8 cellular contexts compared by ENCODE assay signal in genomic region chrX:103686199-103687072, GRCh38. TPM values are rescaled to one million over a fixed set of nuclear protein-coding genes. Genes with fewer than 3 reads are reported as not detected.
DNase-seq lines count a peak whose midpoint lies in the region; ATAC-seq and TF ChIP-seq lines count a peak whose summit lies in the region.

MORF4L2 (minus strand) TSS chrX:103686699; CDS start chrX:103677027, 9,672 bp downstream.

- peaks cover 0 to 2% (median 0%) of the 10 kb centered on the region in 3 donors for H3K27me3 Mint-ChIP-seq in CD14-positive monocyte (ENCODE audit: low read depth in 3 of 3)

- peak within 1 kb of the TSS; percentile 39 to 81 (median 67) for H3K4me3 ChIP-seq in dorsolateral prefrontal cortex
- peak within 1 kb of the TSS; percentile 69 to 79 (median 78) for H3K4me3 ChIP-seq in liver (ENCODE audit: low read depth in 1 of 3, low read length in 3 of 3)

- peaks cover 15 to 16% of the 10 kb centered on the region in 2 donors for H3K36me3 Mint-ChIP-seq in CD14-positive monocyte

- WGBS in liver, result under 1% methylated on average over 37 of the region's 37 CpGs

- H3K36me3 ChIP-seq in liver (ENCODE audit: control insufficient read depth in 4 of 4, insufficient read depth in 3 of 4, low read depth in 1 of 4, low read length in 3 of 4), result peaks cover 0 to 14% (median 11%) of the 10 kb centered on the region in 4 donors

- peak within 1 kb of the TSS in 1 of 2 donors; percentile 83 for H3K4me3 Mint-ChIP-seq in CD14-positive monocyte

- peak within 1 kb of the TSS; percentile 76 to 100 for H3K9ac ChIP-seq in liver (ENCODE audit: low read depth in 1 of 2, low read length in 2 of 2)

- ATAC-seq in GM19395 (IDR thresholded peaks at IDR 0.05; ENCODE audit: unreplicated experiment) (peak; percentile 94), HG03565 (IDR thresholded peaks at IDR 0.05; ENCODE audit: unreplicated experiment) (peak; percentile 92)

- H3K27ac ChIP-seq in dorsolateral prefrontal cortex (peak within 1 kb of the TSS; percentile 92 to 100 (median 99)), liver (ENCODE audit: low read depth in 1 of 2, low read length in 2 of 2) (peak within 1 kb of the TSS; percentile 96 to 100)

- H3K27me3 ChIP-seq in dorsolateral prefrontal cortex, result peaks cover 0 to 47% (median 6%) of the 10 kb centered on the region in 45 donors
- no peaks in the 10 kb centered on the region for H3K27me3 ChIP-seq in liver (ENCODE audit: control insufficient read depth in 4 of 4, insufficient read depth in 4 of 4, low read length in 3 of 4)

- no peaks in the 10 kb centered on the region for H3K9me3 ChIP-seq in liver (ENCODE audit: control insufficient read depth in 4 of 4, low read length in 3 of 4)

- DNase-seq in CD14-positive monocyte (ENCODE audit: low spot score) (peak; percentile 95), NCI-H774 (lab: John Stamatoyannopoulos, UW) (peak; percentile 89), dorsolateral prefrontal cortex (peak; percentile 45 to 93 (median 88))
- peak; percentile 79 to 84 for DNase-seq in activated CD4-positive, alpha-beta T cell treated with anti-CD3 and anti-CD28 coated beads, Interleukin-2, amount 50 U/mL, for 4 hours
- peak; percentile 57 to 77 for DNase-seq in stimulated activated CD4-positive, alpha-beta T cell treated with anti-CD3 and anti-CD28 coated beads, Interleukin-4, amount 100 ng/mL, for 48 hours (ENCODE audit: low read depth in 2 of 2)

- H3K4me1 Mint-ChIP-seq in CD14-positive monocyte, result peaks cover 3% of the 10 kb centered on the region

- intact Hi-C loops in CD14-positive monocyte (cut with micrococcal nuclease) (loop anchor here in 1 of 2 donors (5.0 kb wide), 1 partner anchor 471 kb away; the partner anchor contains the start of gene SLC25A53), dorsolateral prefrontal cortex (cut with DNase I) (loop anchor here (2.0 to 10.0 kb wide), 5 partner anchors 52 to 154 kb away; partner anchors contain the start of genes TCEAL1 (in 1 of the 2) and TCEAL4 (in 1 of the 2))

- TF ChIP-seq CTCF in CD14-positive monocyte (IDR thresholded peaks at IDR 0.05) (no peak), dorsolateral prefrontal cortex (IDR thresholded peaks at IDR 0.05 in 54 of 56, conservative IDR thresholded peaks at IDR 0.05 in 2 of 56; ENCODE audit: low read depth in 1 of 56, partially characterized antibody in 56 of 56) (no peak), liver (IDR thresholded peaks at IDR 0.05; ENCODE audit: low read depth, low read length, missing input control) (no peak)

- peak within 1 kb of the TSS in 2 of 7 donors; percentile 85 for H3K27ac Mint-ChIP-seq in CD14-positive monocyte

- no peak for TF ChIP-seq RAD21 in liver (IDR thresholded peaks at IDR 0.05)

- H3K4me1 ChIP-seq in liver (ENCODE audit: control insufficient read depth in 4 of 4, insufficient read depth in 4 of 4, low read length in 3 of 4), result peaks cover 0 to 10% (median 1%) of the 10 kb centered on the region in 4 donors

- H3K9me3 Mint-ChIP-seq in CD14-positive monocyte, result no peaks in the 10 kb centered on the region

TF ChIP-seq in liver, 16 proteins besides CTCF, POLR2A, EP300 and RAD21:
- TF ChIP-seq RXRA (IDR thresholded peaks at IDR 0.05), result peak; percentile 23 to 44
- TF ChIP-seq GABPA (IDR thresholded peaks at IDR 0.05 in 1 of 2, conservative IDR thresholded peaks at IDR 0.05 in 1 of 2), result no peak
- TF ChIP-seq, protein P1, sequence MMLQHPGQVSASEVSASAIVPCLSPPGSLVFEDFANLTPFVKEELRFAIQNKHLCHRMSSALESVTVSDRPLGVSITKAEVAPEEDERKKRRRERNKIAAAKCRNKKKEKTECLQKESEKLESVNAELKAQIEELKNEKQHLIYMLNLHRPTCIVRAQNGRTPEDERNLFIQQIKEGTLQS (IDR thresholded peaks at IDR 0.05), result peak; percentile 15
- peak; percentile 28 to 61 for TF ChIP-seq JUND (IDR thresholded peaks at IDR 0.05)
- TF ChIP-seq SP1 (IDR thresholded peaks at IDR 0.05), result peak; percentile 87
- no peak for TF ChIP-seq HNF4G (IDR thresholded peaks at IDR 0.05)
- no peak for TF ChIP-seq FOXA1 (IDR thresholded peaks at IDR 0.05)
- peak; percentile 94 for TF ChIP-seq TAF1 (conservative IDR thresholded peaks at IDR 0.05)
- peak; percentile 96 for TF ChIP-seq YY1 (IDR thresholded peaks at IDR 0.05)
- TF ChIP-seq HNF4A (conservative IDR thresholded peaks at IDR 0.05), result peak; percentile 51 to 58
- TF ChIP-seq NR2F2 (IDR thresholded peaks at IDR 0.05), result no peak
- TF ChIP-seq MAX (IDR thresholded peaks at IDR 0.05), result no peak
- TF ChIP-seq EGR1 (IDR thresholded peaks at IDR 0.05; ENCODE audit: low read depth in 2 of 2), result no peak
- TF ChIP-seq, protein P2, sequence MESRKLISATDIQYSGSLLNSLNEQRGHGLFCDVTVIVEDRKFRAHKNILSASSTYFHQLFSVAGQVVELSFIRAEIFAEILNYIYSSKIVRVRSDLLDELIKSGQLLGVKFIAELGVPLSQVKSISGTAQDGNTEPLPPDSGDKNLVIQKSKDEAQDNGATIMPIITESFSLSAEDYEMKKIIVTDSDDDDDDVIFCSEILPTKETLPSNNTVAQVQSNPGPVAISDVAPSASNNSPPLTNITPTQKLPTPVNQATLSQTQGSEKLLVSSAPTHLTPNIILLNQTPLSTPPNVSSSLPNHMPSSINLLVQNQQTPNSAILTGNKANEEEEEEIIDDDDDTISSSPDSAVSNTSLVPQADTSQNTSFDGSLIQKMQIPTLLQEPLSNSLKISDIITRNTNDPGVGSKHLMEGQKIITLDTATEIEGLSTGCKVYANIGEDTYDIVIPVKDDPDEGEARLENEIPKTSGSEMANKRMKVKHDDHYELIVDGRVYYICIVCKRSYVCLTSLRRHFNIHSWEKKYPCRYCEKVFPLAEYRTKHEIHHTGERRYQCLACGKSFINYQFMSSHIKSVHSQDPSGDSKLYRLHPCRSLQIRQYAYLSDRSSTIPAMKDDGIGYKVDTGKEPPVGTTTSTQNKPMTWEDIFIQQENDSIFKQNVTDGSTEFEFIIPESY (IDR thresholded peaks at IDR 0.05), result no peak
- TF ChIP-seq, protein P3, sequence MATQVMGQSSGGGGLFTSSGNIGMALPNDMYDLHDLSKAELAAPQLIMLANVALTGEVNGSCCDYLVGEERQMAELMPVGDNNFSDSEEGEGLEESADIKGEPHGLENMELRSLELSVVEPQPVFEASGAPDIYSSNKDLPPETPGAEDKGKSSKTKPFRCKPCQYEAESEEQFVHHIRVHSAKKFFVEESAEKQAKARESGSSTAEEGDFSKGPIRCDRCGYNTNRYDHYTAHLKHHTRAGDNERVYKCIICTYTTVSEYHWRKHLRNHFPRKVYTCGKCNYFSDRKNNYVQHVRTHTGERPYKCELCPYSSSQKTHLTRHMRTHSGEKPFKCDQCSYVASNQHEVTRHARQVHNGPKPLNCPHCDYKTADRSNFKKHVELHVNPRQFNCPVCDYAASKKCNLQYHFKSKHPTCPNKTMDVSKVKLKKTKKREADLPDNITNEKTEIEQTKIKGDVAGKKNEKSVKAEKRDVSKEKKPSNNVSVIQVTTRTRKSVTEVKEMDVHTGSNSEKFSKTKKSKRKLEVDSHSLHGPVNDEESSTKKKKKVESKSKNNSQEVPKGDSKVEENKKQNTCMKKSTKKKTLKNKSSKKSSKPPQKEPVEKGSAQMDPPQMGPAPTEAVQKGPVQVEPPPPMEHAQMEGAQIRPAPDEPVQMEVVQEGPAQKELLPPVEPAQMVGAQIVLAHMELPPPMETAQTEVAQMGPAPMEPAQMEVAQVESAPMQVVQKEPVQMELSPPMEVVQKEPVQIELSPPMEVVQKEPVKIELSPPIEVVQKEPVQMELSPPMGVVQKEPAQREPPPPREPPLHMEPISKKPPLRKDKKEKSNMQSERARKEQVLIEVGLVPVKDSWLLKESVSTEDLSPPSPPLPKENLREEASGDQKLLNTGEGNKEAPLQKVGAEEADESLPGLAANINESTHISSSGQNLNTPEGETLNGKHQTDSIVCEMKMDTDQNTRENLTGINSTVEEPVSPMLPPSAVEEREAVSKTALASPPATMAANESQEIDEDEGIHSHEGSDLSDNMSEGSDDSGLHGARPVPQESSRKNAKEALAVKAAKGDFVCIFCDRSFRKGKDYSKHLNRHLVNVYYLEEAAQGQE (IDR thresholded peaks at IDR 0.05), result peak; percentile 90
- no peak for TF ChIP-seq FOXA2 (IDR thresholded peaks at IDR 0.05)

RNA-seq across cellular contexts. Expression of gene MORF4L2, which starts in this region (rescaled TPM):
- polyA plus RNA-seq in CD14-positive monocyte, result 10 to 100 TPM; 83.5 to 83.9 TPM
- total RNA-seq in dorsolateral prefrontal cortex, result 100 to 1,000 TPM; 141 to 473 (median 331) TPM
- total RNA-seq in liver, result 100 to 1,000 TPM in 1 of 2 donors, 10 to 100 TPM in 1; 90.9 to 366 TPM
- 100 to 1,000 TPM in 1 of 2 donors, 10 to 100 TPM in 1; 91.3 to 258 TPM for polyA plus RNA-seq in liver

Comparison
In these comparisons a context has a peak if more than half of its experiments do, and no peak if none do; other contexts are left out.
1. Peak in every context shown above with its lines: DNase-seq, ATAC-seq, H3K4me3 ChIP-seq and H3K27ac ChIP-seq.